1 cellular context compared by ENCODE assay signal in genomic region chr12:110280784-110281548, GRCh38.
A peak's percentile ranks its signal among the peaks of the same experiment; 100 is the strongest.
TF ChIP-seq lines count a peak whose summit lies in the region.

TSS of gene ATP2A2 (plus strand) at chr12:110281247. CDS start at chr12:110281790, 543 bp downstream.

TF ChIP-seq in HEK293, 187 proteins besides CTCF, POLR2A, EP300 and RAD21 (continued from another document and continues in another):
- TF ChIP-seq, protein P1, sequence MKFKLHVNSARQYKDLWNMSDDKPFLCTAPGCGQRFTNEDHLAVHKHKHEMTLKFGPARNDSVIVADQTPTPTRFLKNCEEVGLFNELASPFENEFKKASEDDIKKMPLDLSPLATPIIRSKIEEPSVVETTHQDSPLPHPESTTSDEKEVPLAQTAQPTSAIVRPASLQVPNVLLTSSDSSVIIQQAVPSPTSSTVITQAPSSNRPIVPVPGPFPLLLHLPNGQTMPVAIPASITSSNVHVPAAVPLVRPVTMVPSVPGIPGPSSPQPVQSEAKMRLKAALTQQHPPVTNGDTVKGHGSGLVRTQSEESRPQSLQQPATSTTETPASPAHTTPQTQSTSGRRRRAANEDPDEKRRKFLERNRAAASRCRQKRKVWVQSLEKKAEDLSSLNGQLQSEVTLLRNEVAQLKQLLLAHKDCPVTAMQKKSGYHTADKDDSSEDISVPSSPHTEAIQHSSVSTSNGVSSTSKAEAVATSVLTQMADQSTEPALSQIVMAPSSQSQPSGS (tag by site-specific recombination; IDR thresholded peaks at IDR 0.05; ENCODE audit: low read depth), result no peak
- TF ChIP-seq HOXC10 (CRISPR knock-in tag; IDR thresholded peaks at IDR 0.05) (no peak), ZSCAN23 (tag by site-specific recombination; IDR thresholded peaks at IDR 0.05) (0 out of 2 replicates have a peak, but pooled peaks have one; percentile 51), ZNF670 (tag by site-specific recombination; IDR thresholded peaks at IDR 0.05; ENCODE audit: low read depth) (no peak), ZNF354C (tag by site-specific recombination; IDR thresholded peaks at IDR 0.05; ENCODE audit: borderline replicate concordance, low read depth) (no peak), ZBTB10 (tag by site-specific recombination; IDR thresholded peaks at IDR 0.05) (peak; percentile 80; the same call in 1 of the 2 replicates), ZNF521 (tag by site-specific recombination; IDR thresholded peaks at IDR 0.05) (no peak), SP3 (tag by site-specific recombination; IDR thresholded peaks at IDR 0.05) (peak; percentile 58), ZNF791 (tag by site-specific recombination; IDR thresholded peaks at IDR 0.05) (no peak), ZXDB (tag by site-specific recombination; IDR thresholded peaks at IDR 0.05) (peak; percentile 67; the same call in 1 of the 2 replicates), ZNF777 (tag by site-specific recombination; IDR thresholded peaks at IDR 0.05; ENCODE audit: borderline replicate concordance) (no peak), ZNF169 (tag by site-specific recombination; IDR thresholded peaks at IDR 0.05) (no peak), ZBTB26 (tag by site-specific recombination; optimal IDR thresholded peaks at IDR 0.05) (peak; percentile 92), ZNF394 (tag by site-specific recombination; IDR thresholded peaks at IDR 0.05; ENCODE audit: borderline replicate concordance) (no peak), ZNF214 (tag by site-specific recombination; IDR thresholded peaks at IDR 0.05; ENCODE audit: borderline replicate concordance) (no peak), ZNF768 (tag by site-specific recombination; IDR thresholded peaks at IDR 0.05) (no peak), ZNF24 (tag by site-specific recombination; IDR thresholded peaks at IDR 0.05) (peak; percentile 67; the same call in 1 of the 2 replicates), ZNF366 (tag by site-specific recombination; conservative IDR thresholded peaks at IDR 0.05) (no peak), ZNF792 (tag by site-specific recombination; IDR thresholded peaks at IDR 0.05) (no peak), GLI4 (tag by site-specific recombination; IDR thresholded peaks at IDR 0.05) (no peak), EGR2 (tag by site-specific recombination; IDR thresholded peaks at IDR 0.05; ENCODE audit: low read depth) (peak; percentile 87), HOXD13 (CRISPR knock-in tag; IDR thresholded peaks at IDR 0.05; ENCODE audit: borderline replicate concordance) (no peak), ZBTB7A (tag by site-specific recombination; IDR thresholded peaks at IDR 0.05; ENCODE audit: low read depth) (peak; percentile 83; the same call in 1 of the 2 replicates), ZNF843 (tag by site-specific recombination; IDR thresholded peaks at IDR 0.05) (no peak; the same call in 1 of the 2 replicates), ZNF350 (tag by site-specific recombination; IDR thresholded peaks at IDR 0.05) (no peak), ZNF16 (tag by site-specific recombination; IDR thresholded peaks at IDR 0.05; ENCODE audit: low read depth) (no peak), BCL11A (tag by site-specific recombination; IDR thresholded peaks at IDR 0.05; ENCODE audit: low read depth) (no peak), ZNF391 (tag by site-specific recombination; IDR thresholded peaks at IDR 0.05; ENCODE audit: borderline replicate concordance, low read depth) (peak; percentile 66; the same call in 1 of the 2 replicates), ZNF37A (tag by site-specific recombination; IDR thresholded peaks at IDR 0.05) (no peak), ZNF223 (tag by site-specific recombination; IDR thresholded peaks at IDR 0.05) (no peak), TRIM28 (IDR thresholded peaks at IDR 0.05; ENCODE audit: borderline replicate concordance, low read length) (no peak), REPIN1 (tag by site-specific recombination; IDR thresholded peaks at IDR 0.05; ENCODE audit: low read depth) (0 out of 2 replicates have a peak, but pooled peaks have one; percentile 51), ZNF514 (tag by site-specific recombination; IDR thresholded peaks at IDR 0.05) (no peak), ZNF157 (tag by site-specific recombination; IDR thresholded peaks at IDR 0.05) (no peak), MZF1 (tag by site-specific recombination; IDR thresholded peaks at IDR 0.05; ENCODE audit: borderline replicate concordance) (no peak), GLIS2 (tag by site-specific recombination; IDR thresholded peaks at IDR 0.05) (peak; percentile 86; the same call in 1 of the 2 replicates), ZBTB21 (tag by site-specific recombination; IDR thresholded peaks at IDR 0.05) (no peak; the same call in 1 of the 2 replicates), IKZF3 (tag by site-specific recombination; IDR thresholded peaks at IDR 0.05) (no peak), ZNF621 (tag by site-specific recombination; IDR thresholded peaks at IDR 0.05) (no peak), BCL11B (tag by site-specific recombination; IDR thresholded peaks at IDR 0.05; ENCODE audit: low read depth) (no peak), ZNF707 (tag by site-specific recombination; IDR thresholded peaks at IDR 0.05) (no peak), HOXA7 (CRISPR knock-in tag; IDR thresholded peaks at IDR 0.05; ENCODE audit: borderline replicate concordance) (no peak), ZNF155 (tag by site-specific recombination; IDR thresholded peaks at IDR 0.05) (no peak), ZNF624 (tag by site-specific recombination; IDR thresholded peaks at IDR 0.05) (no peak), ZNF23 (tag by site-specific recombination; IDR thresholded peaks at IDR 0.05; ENCODE audit: borderline replicate concordance) (no peak), MYNN (tag by site-specific recombination; IDR thresholded peaks at IDR 0.05; ENCODE audit: borderline replicate concordance) (no peak)
- TF ChIP-seq, protein P2, sequence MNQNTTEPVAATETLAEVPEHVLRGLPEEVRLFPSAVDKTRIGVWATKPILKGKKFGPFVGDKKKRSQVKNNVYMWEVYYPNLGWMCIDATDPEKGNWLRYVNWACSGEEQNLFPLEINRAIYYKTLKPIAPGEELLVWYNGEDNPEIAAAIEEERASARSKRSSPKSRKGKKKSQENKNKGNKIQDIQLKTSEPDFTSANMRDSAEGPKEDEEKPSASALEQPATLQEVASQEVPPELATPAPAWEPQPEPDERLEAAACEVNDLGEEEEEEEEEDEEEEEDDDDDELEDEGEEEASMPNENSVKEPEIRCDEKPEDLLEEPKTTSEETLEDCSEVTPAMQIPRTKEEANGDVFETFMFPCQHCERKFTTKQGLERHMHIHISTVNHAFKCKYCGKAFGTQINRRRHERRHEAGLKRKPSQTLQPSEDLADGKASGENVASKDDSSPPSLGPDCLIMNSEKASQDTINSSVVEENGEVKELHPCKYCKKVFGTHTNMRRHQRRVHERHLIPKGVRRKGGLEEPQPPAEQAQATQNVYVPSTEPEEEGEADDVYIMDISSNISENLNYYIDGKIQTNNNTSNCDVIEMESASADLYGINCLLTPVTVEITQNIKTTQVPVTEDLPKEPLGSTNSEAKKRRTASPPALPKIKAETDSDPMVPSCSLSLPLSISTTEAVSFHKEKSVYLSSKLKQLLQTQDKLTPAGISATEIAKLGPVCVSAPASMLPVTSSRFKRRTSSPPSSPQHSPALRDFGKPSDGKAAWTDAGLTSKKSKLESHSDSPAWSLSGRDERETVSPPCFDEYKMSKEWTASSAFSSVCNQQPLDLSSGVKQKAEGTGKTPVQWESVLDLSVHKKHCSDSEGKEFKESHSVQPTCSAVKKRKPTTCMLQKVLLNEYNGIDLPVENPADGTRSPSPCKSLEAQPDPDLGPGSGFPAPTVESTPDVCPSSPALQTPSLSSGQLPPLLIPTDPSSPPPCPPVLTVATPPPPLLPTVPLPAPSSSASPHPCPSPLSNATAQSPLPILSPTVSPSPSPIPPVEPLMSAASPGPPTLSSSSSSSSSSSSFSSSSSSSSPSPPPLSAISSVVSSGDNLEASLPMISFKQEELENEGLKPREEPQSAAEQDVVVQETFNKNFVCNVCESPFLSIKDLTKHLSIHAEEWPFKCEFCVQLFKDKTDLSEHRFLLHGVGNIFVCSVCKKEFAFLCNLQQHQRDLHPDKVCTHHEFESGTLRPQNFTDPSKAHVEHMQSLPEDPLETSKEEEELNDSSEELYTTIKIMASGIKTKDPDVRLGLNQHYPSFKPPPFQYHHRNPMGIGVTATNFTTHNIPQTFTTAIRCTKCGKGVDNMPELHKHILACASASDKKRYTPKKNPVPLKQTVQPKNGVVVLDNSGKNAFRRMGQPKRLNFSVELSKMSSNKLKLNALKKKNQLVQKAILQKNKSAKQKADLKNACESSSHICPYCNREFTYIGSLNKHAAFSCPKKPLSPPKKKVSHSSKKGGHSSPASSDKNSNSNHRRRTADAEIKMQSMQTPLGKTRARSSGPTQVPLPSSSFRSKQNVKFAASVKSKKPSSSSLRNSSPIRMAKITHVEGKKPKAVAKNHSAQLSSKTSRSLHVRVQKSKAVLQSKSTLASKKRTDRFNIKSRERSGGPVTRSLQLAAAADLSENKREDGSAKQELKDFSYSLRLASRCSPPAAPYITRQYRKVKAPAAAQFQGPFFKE (tag by site-specific recombination; IDR thresholded peaks at IDR 0.05; ENCODE audit: borderline replicate concordance), result no peak
- TF ChIP-seq, protein P3, sequence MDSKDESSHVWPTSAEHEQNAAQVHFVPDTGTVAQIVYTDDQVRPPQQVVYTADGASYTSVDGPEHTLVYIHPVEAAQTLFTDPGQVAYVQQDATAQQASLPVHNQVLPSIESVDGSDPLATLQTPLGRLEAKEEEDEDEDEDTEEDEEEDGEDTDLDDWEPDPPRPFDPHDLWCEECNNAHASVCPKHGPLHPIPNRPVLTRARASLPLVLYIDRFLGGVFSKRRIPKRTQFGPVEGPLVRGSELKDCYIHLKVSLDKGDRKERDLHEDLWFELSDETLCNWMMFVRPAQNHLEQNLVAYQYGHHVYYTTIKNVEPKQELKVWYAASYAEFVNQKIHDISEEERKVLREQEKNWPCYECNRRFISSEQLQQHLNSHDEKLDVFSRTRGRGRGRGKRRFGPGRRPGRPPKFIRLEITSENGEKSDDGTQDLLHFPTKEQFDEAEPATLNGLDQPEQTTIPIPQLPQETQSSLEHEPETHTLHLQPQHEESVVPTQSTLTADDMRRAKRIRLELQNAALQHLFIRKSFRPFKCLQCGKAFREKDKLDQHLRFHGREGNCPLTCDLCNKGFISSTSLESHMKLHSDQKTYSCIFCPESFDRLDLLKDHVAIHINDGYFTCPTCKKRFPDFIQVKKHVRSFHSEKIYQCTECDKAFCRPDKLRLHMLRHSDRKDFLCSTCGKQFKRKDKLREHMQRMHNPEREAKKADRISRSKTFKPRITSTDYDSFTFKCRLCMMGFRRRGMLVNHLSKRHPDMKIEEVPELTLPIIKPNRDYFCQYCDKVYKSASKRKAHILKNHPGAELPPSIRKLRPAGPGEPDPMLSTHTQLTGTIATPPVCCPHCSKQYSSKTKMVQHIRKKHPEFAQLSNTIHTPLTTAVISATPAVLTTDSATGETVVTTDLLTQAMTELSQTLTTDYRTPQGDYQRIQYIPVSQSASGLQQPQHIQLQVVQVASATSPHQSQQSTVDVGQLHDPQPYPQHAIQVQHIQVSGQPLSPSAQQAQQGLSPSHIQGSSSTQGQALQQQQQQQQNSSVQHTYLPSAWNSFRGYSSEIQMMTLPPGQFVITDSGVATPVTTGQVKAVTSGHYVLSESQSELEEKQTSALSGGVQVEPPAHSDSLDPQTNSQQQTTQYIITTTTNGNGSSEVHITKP (tag by site-specific recombination; IDR thresholded peaks at IDR 0.05), result peak; percentile 67
- TF ChIP-seq, protein P4, sequence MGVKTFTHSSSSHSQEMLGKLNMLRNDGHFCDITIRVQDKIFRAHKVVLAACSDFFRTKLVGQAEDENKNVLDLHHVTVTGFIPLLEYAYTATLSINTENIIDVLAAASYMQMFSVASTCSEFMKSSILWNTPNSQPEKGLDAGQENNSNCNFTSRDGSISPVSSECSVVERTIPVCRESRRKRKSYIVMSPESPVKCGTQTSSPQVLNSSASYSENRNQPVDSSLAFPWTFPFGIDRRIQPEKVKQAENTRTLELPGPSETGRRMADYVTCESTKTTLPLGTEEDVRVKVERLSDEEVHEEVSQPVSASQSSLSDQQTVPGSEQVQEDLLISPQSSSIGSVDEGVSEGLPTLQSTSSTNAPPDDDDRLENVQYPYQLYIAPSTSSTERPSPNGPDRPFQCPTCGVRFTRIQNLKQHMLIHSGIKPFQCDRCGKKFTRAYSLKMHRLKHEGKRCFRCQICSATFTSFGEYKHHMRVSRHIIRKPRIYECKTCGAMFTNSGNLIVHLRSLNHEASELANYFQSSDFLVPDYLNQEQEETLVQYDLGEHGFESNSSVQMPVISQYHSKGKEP (tag by site-specific recombination; IDR thresholded peaks at IDR 0.05), result peak; percentile 39
